ENCODE assay signal across 18 cellular contexts in genomic region chr3:72903004-72903403, GRCh38. TPM values are rescaled to one million over a fixed set of nuclear protein-coding genes. Genes with fewer than 3 reads are reported as not detected.
DNase-seq lines count a peak whose midpoint lies in the region; ATAC-seq and TF ChIP-seq lines count a peak whose summit lies in the region.
"Had no signal": no experiment of that assay in that cellular context is flagged by ENCODE, and none has a peak within 500 bp of the region (broad histone marks: within the 10 kb centered on the region; RNA-seq: fewer than 3 reads in every experiment).

No MANE protein-coding gene starts in this region.

- peaks cover 4% of the 10 kb centered on the region; the same call in 1 of the 3 replicates for H3K4me1 Mint-ChIP-seq in GM23338

- H4K20me1 ChIP-seq in smooth muscle cell (ENCODE audit: low read depth) = peaks cover 25% of the 10 kb centered on the region
- no peaks in the 10 kb centered on the region for H4K20me1 ChIP-seq in GM23338 (replicated peaks; ENCODE audit: insufficient read depth)

- H3K4me3 Mint-ChIP-seq in GM23338 = no peak overlapping the region
- H3K4me3 Mint-ChIP-seq: stimulated activated naive CD8-positive, alpha-beta T cell treated with anti-CD3 and anti-CD28 coated beads, Interleukin-15, Interleukin-2, amounts not matched to agents 100 ng/mL and 50 ng/mL, for 24 hours had no signal

- no peak overlapping the region for H2AFZ ChIP-seq in smooth muscle cell (ENCODE audit: low read depth)
- H2AFZ ChIP-seq in GM23338 = no peak overlapping the region

- H3K27me3 Mint-ChIP-seq in GM23338 (ENCODE audit: insufficient read depth, low read depth, poor library complexity) = peaks cover 4% of the 10 kb centered on the region

- no peaks in the 10 kb centered on the region for H3K36me3 Mint-ChIP-seq in GM23338 (ENCODE audit: low read depth)

- no peak for ATAC-seq in GM23338
- ATAC-seq in HG02938 (IDR thresholded peaks at IDR 0.05; ENCODE audit: unreplicated experiment) = no peak
- no peak for ATAC-seq in HG02852 (IDR thresholded peaks at IDR 0.05; ENCODE audit: unreplicated experiment)
- no peak for ATAC-seq in GM18520 (IDR thresholded peaks at IDR 0.05; ENCODE audit: unreplicated experiment)

- H3K27ac ChIP-seq in SJSA1 (peak overlapping the region; percentile 84), smooth muscle cell (ENCODE audit: low read depth) (no peak overlapping the region), GM23338 (ENCODE audit: low read depth) (no peak overlapping the region)
- H3K27ac ChIP-seq: prostate gland, SK-N-MC had no signal

- H3K9me2 ChIP-seq in GM23338 (ENCODE audit: insufficient read depth) = no peaks in the 10 kb centered on the region

- WGBS in smooth muscle cell (ENCODE audit: low lambda C conversion rate) = 48% methylated on average over 3 of the region's 3 CpGs

- no peak overlapping the region for H3K9ac ChIP-seq in smooth muscle cell (ENCODE audit: low read depth)

- H3K27me3 ChIP-seq in SJSA1 (replicated peaks) (no peaks in the 10 kb centered on the region), smooth muscle cell (ENCODE audit: low read depth) (no peaks in the 10 kb centered on the region), GM23338 (ENCODE audit: insufficient read depth) (no peaks in the 10 kb centered on the region)

- no peaks in the 10 kb centered on the region for H3F3A ChIP-seq in smooth muscle cell (ENCODE audit: low read depth)
- no peaks in the 10 kb centered on the region for H3F3A ChIP-seq in GM23338 (replicated peaks; ENCODE audit: low read depth)

- H3K4me2 ChIP-seq in smooth muscle cell (peak overlapping the region; percentile 18), GM23338 (no peak overlapping the region)

- H3K27ac Mint-ChIP-seq in GM23338 = no peak overlapping the region
- H3K27ac Mint-ChIP-seq: stimulated activated naive CD8-positive, alpha-beta T cell treated with anti-CD3 and anti-CD28 coated beads, Interleukin-15, Interleukin-2, amounts not matched to agents 100 ng/mL and 50 ng/mL, for 24 hours had no signal

- H3K9me3 Mint-ChIP-seq in GM23338 = peaks cover 3% of the 10 kb centered on the region; the same call in 1 of the 3 replicates
- H3K9me3 Mint-ChIP-seq: stimulated activated naive CD8-positive, alpha-beta T cell treated with anti-CD3 and anti-CD28 coated beads, Interleukin-15, Interleukin-2, amounts not matched to agents 100 ng/mL and 50 ng/mL, for 24 hours had no signal

- TF ChIP-seq CTCF in smooth muscle cell (IDR thresholded peaks at IDR 0.05; ENCODE audit: borderline replicate concordance, insufficient read depth, poor library complexity, severe bottlenecking) = no peak
- no peak for TF ChIP-seq CTCF in GM23338 (conservative IDR thresholded peaks at IDR 0.05; ENCODE audit: low read depth in 2 of 2)

- no peaks in the 10 kb centered on the region for H3K36me3 ChIP-seq in SJSA1
- H3K36me3 ChIP-seq in smooth muscle cell (ENCODE audit: low read depth) = no peaks in the 10 kb centered on the region
- no peaks in the 10 kb centered on the region for H3K36me3 ChIP-seq in GM23338 (ENCODE audit: insufficient read depth)
- H3K36me3 ChIP-seq: prostate gland had no signal

- no peak overlapping the region for H3K4me3 ChIP-seq in SJSA1
- H3K4me3 ChIP-seq in smooth muscle cell = no peak overlapping the region
- no peak overlapping the region for H3K4me3 ChIP-seq in GM23338
- H3K4me3 ChIP-seq: lung, prostate gland, SK-N-MC had no signal

- H3K79me2 ChIP-seq in smooth muscle cell (ENCODE audit: low read depth) (no peaks in the 10 kb centered on the region), GM23338 (replicated peaks; ENCODE audit: insufficient read depth) (no peaks in the 10 kb centered on the region)

- no peaks in the 10 kb centered on the region for H3K9me3 ChIP-seq in SJSA1 (replicated peaks)
- no peaks in the 10 kb centered on the region for H3K9me3 ChIP-seq in smooth muscle cell (replicated peaks; ENCODE audit: low read depth)
- H3K9me3 ChIP-seq: prostate gland had no signal

- DNase-seq in H4 (ENCODE audit: low spot score) (peak; percentile 39), SJSA1 (ENCODE audit: low read depth in 1 of 2, low spot score in 2 of 2) (peak in 1 of 2 experiments; percentile 66), fibroblast of gingiva (ENCODE audit: low read depth) (peak; percentile 64), smooth muscle cell (lab: John Stamatoyannopoulos, UW; ENCODE audit: unreplicated experiment) (no peak), GM23338 (ENCODE audit: low spot score) (no peak)
- DNase-seq: activated CD4-positive, alpha-beta T cell treated with anti-CD3 and anti-CD28 coated beads, Interleukin-2, amount 50 U/mL, for 1 hour; activated effector memory CD4-positive, alpha-beta T cell treated with Interleukin-2 at 50 U/mL for 16 hours; cortex of kidney; NCI-H1105 treated with DMSO at 0.1 percent for 48 hours; NCI-H748 treated with DMSO at 0.1 percent for 48 hours; stimulated activated CD4-positive, alpha-beta T cell treated with anti-CD3 and anti-CD28 coated beads, Interleukin-4, amount 100 ng/mL, for 24 hours had no signal

- H3K4me1 ChIP-seq in SJSA1 (replicated peaks) = peaks cover 26% of the 10 kb centered on the region
- no peaks in the 10 kb centered on the region for H3K4me1 ChIP-seq in smooth muscle cell (ENCODE audit: low read depth)
- H3K4me1 ChIP-seq in GM23338 (ENCODE audit: insufficient read depth) = no peaks in the 10 kb centered on the region
- H3K4me1 ChIP-seq: prostate gland had no signal

TF ChIP-seq in GM23338, 12 proteins besides CTCF, POLR2A, EP300 and RAD21 (continues in another document):
- TF ChIP-seq ZNF331 (CRISPR knock-in tag; IDR thresholded peaks at IDR 0.05; ENCODE audit: low read depth) (no peak), STAT1 (IDR thresholded peaks at IDR 0.05; ENCODE audit: unreplicated experiment) (no peak), REST (IDR thresholded peaks at IDR 0.05; ENCODE audit: unreplicated experiment) (no peak), POLR2AphosphoS5 (IDR thresholded peaks at IDR 0.05; ENCODE audit: low read depth) (no peak), EZH2 (IDR thresholded peaks at IDR 0.05; ENCODE audit: low read depth, unreplicated experiment) (no peak), NANOG (IDR thresholded peaks at IDR 0.05; ENCODE audit: borderline replicate concordance) (no peak), JUNB (IDR thresholded peaks at IDR 0.05; ENCODE audit: unreplicated experiment) (no peak), CREB1 (CRISPR knock-in tag; IDR thresholded peaks at IDR 0.05; ENCODE audit: low read depth) (no peak), ETS1 (IDR thresholded peaks at IDR 0.05) (no peak), ZNF114 (CRISPR knock-in tag; IDR thresholded peaks at IDR 0.05) (no peak)

RNA-seq across cellular contexts. Expression of gene GXYLT2, which starts 15.2 kb away (rescaled TPM):
- 14.2 and 16.9 TPM in 2 replicates for total RNA-seq in H4 (2014; rRNA removed; shearing (Covaris generic))
- 13.3 and 18.2 TPM in 2 replicates for total RNA-seq in SJSA1 (2014; rRNA removed; shearing (Covaris generic))
- total RNA-seq in smooth muscle cell = 16.9 and 17.0 TPM in 2 replicates
- polyA plus RNA-seq in smooth muscle cell = 17.2 and 19.0 TPM in 2 replicates
- 5.1 and 5.8 TPM in 2 replicates for total RNA-seq in GM23338 (2014; rRNA removed; shearing (Covaris generic))
- 2.0 and 3.0 TPM in 2 replicates for polyA plus RNA-seq in GM23338 (2016; fragmentation: Nextera tagmentation; extraction: Ambion mirVana)

RNA-seq across cellular contexts. Expression of gene SHQ1, which starts 54.8 kb away (rescaled TPM):
- total RNA-seq in H4 (2014; rRNA removed; shearing (Covaris generic)) = 19.5 and 22.3 TPM in 2 replicates
- total RNA-seq in SJSA1 (2014; rRNA removed; shearing (Covaris generic)) = 23.4 and 54.8 TPM in 2 replicates
- 13.1 and 16.2 TPM in 2 replicates for total RNA-seq in smooth muscle cell
- polyA plus RNA-seq in smooth muscle cell = 11.0 and 14.8 TPM in 2 replicates
- 28.7 and 33.4 TPM in 2 replicates for total RNA-seq in GM23338 (2014; rRNA removed; shearing (Covaris generic))
- 18.3 and 20.0 TPM in 2 replicates for polyA plus RNA-seq in GM23338 (2016; fragmentation: Nextera tagmentation; extraction: Ambion mirVana)

Comparison
In these comparisons a context has a peak if more than half of its experiments do, and no peak if none do; other contexts are left out.
1. DNase-seq: peak in H4 (single experiment) and fibroblast of gingiva (single experiment); none in smooth muscle cell (single experiment) and GM23338 (single experiment).